Comparison of ENCODE assay signal across 28 cellular contexts in the genomic region with DNA sequence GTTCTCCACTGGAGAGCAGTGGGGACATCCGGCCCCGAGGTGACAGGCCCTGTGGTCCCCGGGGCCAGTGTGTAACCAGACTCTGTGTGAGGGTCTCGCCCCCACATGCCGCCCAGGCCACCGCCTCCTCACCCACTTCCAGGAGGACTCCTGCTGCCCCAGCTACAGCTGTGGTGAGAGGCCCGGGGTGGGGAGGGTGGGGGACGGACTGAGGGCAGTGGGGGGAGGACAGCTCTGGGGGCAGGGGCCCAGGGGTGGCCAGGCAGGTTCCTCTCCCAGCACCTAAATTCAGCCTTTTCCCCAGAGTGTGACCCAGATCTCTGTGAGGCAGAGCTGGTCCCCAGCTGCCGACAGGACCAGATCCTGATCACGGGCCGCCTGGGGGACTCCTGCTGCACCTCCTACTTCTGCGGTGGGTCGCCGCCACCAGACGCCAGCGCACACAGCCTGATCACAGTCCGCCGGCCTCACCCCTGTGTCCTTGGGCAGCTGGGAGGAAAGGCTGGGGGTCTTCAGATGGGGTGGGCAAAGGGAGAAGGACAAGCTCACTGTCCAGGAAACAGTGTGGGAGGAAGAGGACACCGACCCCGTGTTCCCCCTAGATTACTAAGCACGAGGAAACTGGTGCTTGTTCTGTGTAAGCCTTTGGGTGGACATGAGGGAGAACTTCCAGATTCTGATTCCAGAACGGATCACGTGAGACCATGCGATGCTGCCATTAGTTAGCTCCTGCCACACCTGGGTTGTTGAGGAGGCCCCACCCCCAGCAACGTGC.
"Had no signal": no experiment of that assay in that cellular context is flagged by ENCODE, and none has a peak within 500 bp of the region (broad histone marks: within the 10 kb centered on the region; RNA-seq: fewer than 3 reads in every experiment).

No MANE protein-coding gene starts in this region.

- H3K27ac ChIP-seq: adrenal gland, body of pancreas, coronary artery, dorsolateral prefrontal cortex, pancreas, psoas muscle, testis, transverse colon had no signal

- ATAC-seq: body of pancreas; pancreas; psoas muscle; stimulated activated naive B cell treated with anti-CD40 and anti-IgM and Interleukin-4, amounts not matched to agents 10 μg/mL and 1 μg/mL and 100 μg/mL, for 72 hours; T-cell had no signal

- H3K9me3 Mint-ChIP-seq: activated B cell treated with CpG ODN at 0.5 μM for 24 hours; activated naive CD4-positive, alpha-beta T cell treated with anti-CD3 and anti-CD28 coated beads for 36 hours; activated naive CD8-positive, alpha-beta T cell treated with anti-CD3 and anti-CD28 coated beads for 36 hours; activated T-helper 1 cell treated with anti-CD3 and anti-CD28 coated beads, Interleukin-12 subunit alpha, Interleukin-12 subunit beta, Interleukin-2, Interleukin-4 antibody, amounts not matched to agents 30 ng/mL and 10 ng/mL and 1 ng/mL, durations not matched to agents 14 hours and 24 hours and 36 hours; mesothelial cell of epicardium; nephron progenitor cell; stimulated activated naive B cell treated with anti-CD40 and anti-IgM and Interleukin-4, amounts not matched to agents 10 μg/mL and 1 μg/mL and 100 μg/mL, for 72 hours; T-cell had no signal

- DNase-seq: activated B cell treated with CpG ODN at 0.5 μM for 24 hours; activated CD8-positive, alpha-beta memory T cell treated with anti-CD3 and anti-CD28 coated beads for 24 hours; activated effector memory CD4-positive, alpha-beta T cell treated with anti-CD3 and anti-CD28 coated beads, Interleukin-2, amount 50 U/mL, for 16 hours; activated naive CD4-positive, alpha-beta T cell treated with anti-CD3 and anti-CD28 coated beads for 36 hours; activated naive CD8-positive, alpha-beta T cell treated with anti-CD3 and anti-CD28 coated beads for 36 hours; activated T-cell treated with anti-CD3 and anti-CD28 coated beads, Interleukin-2, amount 50 U/mL, for 1 hour; adrenal gland; aorta; body of pancreas; cerebellar nuclear complex; dorsolateral prefrontal cortex; effector memory CD4-positive, alpha-beta T cell; erythroblast; head of caudate nucleus; hypothalamus; naive B cell; nephron progenitor cell; pancreas; psoas muscle; stimulated activated CD4-positive, alpha-beta T cell treated with anti-CD3 and anti-CD28 coated beads, Interleukin-1b, Interleukin-23, amount 100 ng/mL, for 48 hours; stimulated activated naive B cell treated with anti-CD40 and anti-IgM and Interleukin-4, amounts not matched to agents 10 μg/mL and 1 μg/mL and 100 μg/mL, for 72 hours; T-cell; testis; transverse colon had no signal

- H3K4me1 Mint-ChIP-seq: activated B cell treated with CpG ODN at 0.5 μM for 24 hours; activated naive CD8-positive, alpha-beta T cell treated with anti-CD3 and anti-CD28 coated beads for 36 hours; mesothelial cell of epicardium; naive B cell; stimulated activated naive B cell treated with anti-CD40 and anti-IgM and Interleukin-4, amounts not matched to agents 10 μg/mL and 1 μg/mL and 100 μg/mL, for 72 hours; T-cell had no signal

- H3K27me3 ChIP-seq: adrenal gland, body of pancreas, pancreas, testis, transverse colon had no signal

- H3K36me3 ChIP-seq: adrenal gland, pancreas, transverse colon had no signal

- H3K9me3 ChIP-seq: adrenal gland, body of pancreas, pancreas, psoas muscle, testis, transverse colon had no signal

- H3K36me3 Mint-ChIP-seq: activated naive CD8-positive, alpha-beta T cell treated with anti-CD3 and anti-CD28 coated beads for 36 hours; mesothelial cell of epicardium; naive B cell; stimulated activated naive B cell treated with anti-CD40 and anti-IgM and Interleukin-4, amounts not matched to agents 10 μg/mL and 1 μg/mL and 100 μg/mL, for 72 hours; T-cell had no signal

- H3K4me3 ChIP-seq: adrenal gland, body of pancreas, coronary artery, dorsolateral prefrontal cortex, pancreas, psoas muscle, smooth muscle cell, testis, transverse colon had no signal

- H3K27ac Mint-ChIP-seq: activated B cell treated with CpG ODN at 0.5 μM for 24 hours; activated naive CD4-positive, alpha-beta T cell treated with anti-CD3 and anti-CD28 coated beads for 36 hours; activated naive CD8-positive, alpha-beta T cell treated with anti-CD3 and anti-CD28 coated beads for 36 hours; activated T-helper 1 cell treated with anti-CD3 and anti-CD28 coated beads, Interleukin-12 subunit alpha, Interleukin-12 subunit beta, Interleukin-2, Interleukin-4 antibody, amounts not matched to agents 30 ng/mL and 10 ng/mL and 1 ng/mL, durations not matched to agents 14 hours and 24 hours and 36 hours; mesothelial cell of epicardium; nephron progenitor cell; stimulated activated naive B cell treated with anti-CD40 and anti-IgM and Interleukin-4, amounts not matched to agents 10 μg/mL and 1 μg/mL and 100 μg/mL, for 72 hours; T-cell had no signal

- H3K4me1 ChIP-seq: adrenal gland, body of pancreas, pancreas, testis, transverse colon had no signal

- H3K4me2 ChIP-seq: smooth muscle cell had no signal

- H3K4me3 Mint-ChIP-seq: activated B cell treated with CpG ODN at 0.5 μM for 24 hours; activated naive CD4-positive, alpha-beta T cell treated with anti-CD3 and anti-CD28 coated beads for 36 hours; activated naive CD8-positive, alpha-beta T cell treated with anti-CD3 and anti-CD28 coated beads for 36 hours; activated T-helper 1 cell treated with anti-CD3 and anti-CD28 coated beads, Interleukin-12 subunit alpha, Interleukin-12 subunit beta, Interleukin-2, Interleukin-4 antibody, amounts not matched to agents 30 ng/mL and 10 ng/mL and 1 ng/mL, durations not matched to agents 14 hours and 24 hours and 36 hours; mesothelial cell of epicardium; naive B cell; nephron progenitor cell; stimulated activated naive B cell treated with anti-CD40 and anti-IgM and Interleukin-4, amounts not matched to agents 10 μg/mL and 1 μg/mL and 100 μg/mL, for 72 hours; T-cell had no signal
